ENCODE assay signal across 16 cellular contexts in the genomic region with DNA sequence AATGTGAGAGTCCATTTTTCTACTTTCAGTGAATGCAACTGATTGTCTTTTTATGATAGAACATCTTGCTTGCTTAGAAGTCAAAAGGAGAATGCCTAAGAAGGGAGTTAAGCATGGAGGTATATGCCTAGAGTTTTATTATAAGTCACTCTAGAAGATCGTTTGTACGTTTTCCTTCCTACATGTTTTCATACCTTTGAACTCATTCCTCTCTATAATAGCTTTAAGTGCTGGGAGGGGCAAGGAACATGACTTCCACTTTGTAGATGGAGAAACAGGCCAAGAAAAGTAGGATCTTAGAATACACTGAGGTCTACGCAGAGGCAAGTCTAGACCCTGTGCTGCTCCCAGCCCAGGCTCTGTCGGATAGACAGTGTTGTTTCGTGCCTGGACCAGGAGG.
DNase-seq lines count a peak whose midpoint lies in the region; ATAC-seq and TF ChIP-seq lines count a peak whose summit lies in the region.
"Had no signal": no experiment of that assay in that cellular context is flagged by ENCODE, and none has a peak within 500 bp of the region (broad histone marks: within the 10 kb centered on the region; RNA-seq: fewer than 3 reads in every experiment).

No MANE protein-coding gene starts in this region.

- H3K9ac ChIP-seq in smooth muscle cell (ENCODE audit: low read depth) = no peak overlapping the region

- CTCF ChIA-PET in CD8-positive, alpha-beta T cell (lab: Charles Lee) = interaction anchor here (1.2 to 2.8 kb wide), 3 partner anchors 9 to 16 kb away, joined by 3 to 20 read pairs (median 11); no protein-coding TSS in a partner anchor
- CTCF ChIA-PET in activated CD8-positive, alpha-beta T cell treated with anti-CD3 and anti-CD28 coated beads, Interleukin-2, amount 10 ng/mL, durations not matched to agents 7 days and 5 days (lab: Charles Lee) = interaction anchor here (1.2 to 9.5 kb wide), 4 partner anchors 7 to 106 kb away, joined by 3 to 89 read pairs (median 8); no protein-coding TSS in a partner anchor

- H4K20me1 ChIP-seq in smooth muscle cell (ENCODE audit: low read depth) = no peaks in the 10 kb centered on the region

- H3F3A ChIP-seq in smooth muscle cell (ENCODE audit: low read depth) = no peaks in the 10 kb centered on the region

- H3K27me3 ChIP-seq in CD8-positive, alpha-beta T cell (ENCODE audit: insufficient read depth, low read length) = no peaks in the 10 kb centered on the region
- H3K27me3 ChIP-seq in layer of hippocampus (ENCODE audit: control insufficient read depth, insufficient read depth, low read length) = no peaks in the 10 kb centered on the region
- peaks cover 48% of the 10 kb centered on the region for H3K27me3 ChIP-seq in smooth muscle cell (ENCODE audit: low read depth)

- no peak overlapping the region for H3K27ac ChIP-seq in CD8-positive, alpha-beta T cell (ENCODE audit: low read depth, low read length)
- H3K27ac ChIP-seq in layer of hippocampus (ENCODE audit: low read depth, low read length) (peak overlapping the region; percentile 99), smooth muscle cell (ENCODE audit: low read depth) (no peak overlapping the region)
- H3K27ac ChIP-seq: epithelial cell of prostate had no signal

- H3K9me3 ChIP-seq in CD8-positive, alpha-beta T cell (ENCODE audit: low read length) = no peaks in the 10 kb centered on the region
- H3K9me3 ChIP-seq in smooth muscle cell (replicated peaks; ENCODE audit: low read depth) = no peaks in the 10 kb centered on the region

- no peaks in the 10 kb centered on the region for H3K36me3 Mint-ChIP-seq in CD8-positive, alpha-beta T cell
- H3K36me3 Mint-ChIP-seq in activated CD8-positive, alpha-beta T cell treated with anti-CD3 and anti-CD28 coated beads, Interleukin-2, amount 10 ng/mL, durations not matched to agents 7 days and 5 days (ENCODE audit: low read depth) = peaks cover 16% of the 10 kb centered on the region
- H3K36me3 Mint-ChIP-seq in stimulated activated effector memory CD8-positive, alpha-beta T cell treated with anti-CD3 and anti-CD28 coated beads, Interleukin-12 subunit alpha, Interleukin-12 subunit beta, amount 100 ng/mL, for 72 hours = peaks cover 36% of the 10 kb centered on the region
- H3K36me3 Mint-ChIP-seq in activated T-cell treated with anti-CD3 and anti-CD28 coated beads, Interleukin-2, amount 50 U/mL, for 72 hours (ENCODE audit: insufficient read depth in 2 of 2) = no peaks in the 10 kb centered on the region
- H3K36me3 Mint-ChIP-seq: mesothelial cell of epicardium had no signal

- WGBS in smooth muscle cell (ENCODE audit: low lambda C conversion rate) = 97% methylated on average over 5 of the region's 5 CpGs

- H3K36me3 ChIP-seq in CD8-positive, alpha-beta T cell (ENCODE audit: insufficient read depth, low read length) = no peaks in the 10 kb centered on the region
- H3K36me3 ChIP-seq in smooth muscle cell (ENCODE audit: low read depth) = no peaks in the 10 kb centered on the region

- peaks cover 82% of the 10 kb centered on the region for H3K4me1 Mint-ChIP-seq in CD8-positive, alpha-beta T cell (ENCODE audit: low read depth)
- peaks cover 80% of the 10 kb centered on the region for H3K4me1 Mint-ChIP-seq in activated CD8-positive, alpha-beta T cell treated with anti-CD3 and anti-CD28 coated beads, Interleukin-2, amount 10 ng/mL, durations not matched to agents 7 days and 5 days (ENCODE audit: low read depth)
- H3K4me1 Mint-ChIP-seq in stimulated activated effector memory CD8-positive, alpha-beta T cell treated with anti-CD3 and anti-CD28 coated beads, Interleukin-12 subunit alpha, Interleukin-12 subunit beta, amount 100 ng/mL, for 72 hours = peaks cover 86% of the 10 kb centered on the region
- peaks cover 52% of the 10 kb centered on the region for H3K4me1 Mint-ChIP-seq in activated T-cell treated with anti-CD3 and anti-CD28 coated beads, Interleukin-2, amount 50 U/mL, for 72 hours (ENCODE audit: low read depth)

- no peak overlapping the region for H3K4me3 ChIP-seq in CD8-positive, alpha-beta T cell (ENCODE audit: low read depth, low read length)
- H3K4me3 ChIP-seq in smooth muscle cell = no peak overlapping the region

- no peaks in the 10 kb centered on the region for H3K9me3 Mint-ChIP-seq in CD8-positive, alpha-beta T cell
- no peaks in the 10 kb centered on the region for H3K9me3 Mint-ChIP-seq in activated CD8-positive, alpha-beta T cell treated with anti-CD3 and anti-CD28 coated beads, Interleukin-2, amount 10 ng/mL, durations not matched to agents 7 days and 5 days (ENCODE audit: insufficient read depth)
- no peaks in the 10 kb centered on the region for H3K9me3 Mint-ChIP-seq in stimulated activated effector memory CD8-positive, alpha-beta T cell treated with anti-CD3 and anti-CD28 coated beads, Interleukin-12 subunit alpha, Interleukin-12 subunit beta, amount 100 ng/mL, for 72 hours
- no peaks in the 10 kb centered on the region for H3K9me3 Mint-ChIP-seq in activated T-cell treated with anti-CD3 and anti-CD28 coated beads, Interleukin-2, amount 50 U/mL, for 72 hours
- H3K9me3 Mint-ChIP-seq: central memory CD8-positive, alpha-beta T cell; HFFc6; mesothelial cell of epicardium; stimulated activated naive CD8-positive, alpha-beta T cell treated with anti-CD3 and anti-CD28 coated beads, Interleukin-15, amount 100 ng/mL, for 72 hours had no signal

- H3K4me2 ChIP-seq in smooth muscle cell = no peak overlapping the region

- peak overlapping the region; percentile 48 for H3K4me3 Mint-ChIP-seq in CD8-positive, alpha-beta T cell
- no peak overlapping the region for H3K4me3 Mint-ChIP-seq in activated CD8-positive, alpha-beta T cell treated with anti-CD3 and anti-CD28 coated beads, Interleukin-2, amount 10 ng/mL, durations not matched to agents 7 days and 5 days
- no peak overlapping the region for H3K4me3 Mint-ChIP-seq in stimulated activated effector memory CD8-positive, alpha-beta T cell treated with anti-CD3 and anti-CD28 coated beads, Interleukin-12 subunit alpha, Interleukin-12 subunit beta, amount 100 ng/mL, for 72 hours
- no peak overlapping the region for H3K4me3 Mint-ChIP-seq in activated T-cell treated with anti-CD3 and anti-CD28 coated beads, Interleukin-2, amount 50 U/mL, for 72 hours
- H3K4me3 Mint-ChIP-seq: HFFc6, mesothelial cell of epicardium had no signal

- no peak for ATAC-seq in CD8-positive, alpha-beta T cell
- ATAC-seq in activated CD8-positive, alpha-beta T cell treated with anti-CD3 and anti-CD28 coated beads, Interleukin-2, amount 10 ng/mL, durations not matched to agents 7 days and 5 days = no peak
- no peak for ATAC-seq in stimulated activated effector memory CD8-positive, alpha-beta T cell treated with anti-CD3 and anti-CD28 coated beads, Interleukin-12 subunit alpha, Interleukin-12 subunit beta, amount 100 ng/mL, for 72 hours
- ATAC-seq in activated T-cell treated with anti-CD3 and anti-CD28 coated beads, Interleukin-2, amount 50 U/mL, for 72 hours (replicated peaks in 1 of 2) = no peak
- ATAC-seq in HG02970 (IDR thresholded peaks at IDR 0.05; ENCODE audit: low FRiP score, unreplicated experiment) = no peak

- no peaks in the 10 kb centered on the region for H3K27me3 Mint-ChIP-seq in CD8-positive, alpha-beta T cell (ENCODE audit: low read depth)
- no peaks in the 10 kb centered on the region for H3K27me3 Mint-ChIP-seq in activated CD8-positive, alpha-beta T cell treated with anti-CD3 and anti-CD28 coated beads, Interleukin-2, amount 10 ng/mL, durations not matched to agents 7 days and 5 days (ENCODE audit: low read depth)
- H3K27me3 Mint-ChIP-seq in activated T-cell treated with anti-CD3 and anti-CD28 coated beads, Interleukin-2, amount 50 U/mL, for 72 hours (ENCODE audit: low read depth) = no peaks in the 10 kb centered on the region
- H3K27me3 Mint-ChIP-seq: central memory CD8-positive, alpha-beta T cell; stimulated activated naive CD8-positive, alpha-beta T cell treated with anti-CD3 and anti-CD28 coated beads, Interleukin-15, amount 100 ng/mL, for 72 hours had no signal

- TF ChIP-seq CTCF in CD8-positive, alpha-beta T cell (IDR thresholded peaks at IDR 0.05) = no peak
- TF ChIP-seq CTCF in smooth muscle cell (IDR thresholded peaks at IDR 0.05; ENCODE audit: borderline replicate concordance, insufficient read depth, poor library complexity, severe bottlenecking) = no peak

- peak overlapping the region; percentile 94 for H3K27ac Mint-ChIP-seq in CD8-positive, alpha-beta T cell
- peak overlapping the region; percentile 89 for H3K27ac Mint-ChIP-seq in activated CD8-positive, alpha-beta T cell treated with anti-CD3 and anti-CD28 coated beads, Interleukin-2, amount 10 ng/mL, durations not matched to agents 7 days and 5 days
- H3K27ac Mint-ChIP-seq in stimulated activated effector memory CD8-positive, alpha-beta T cell treated with anti-CD3 and anti-CD28 coated beads, Interleukin-12 subunit alpha, Interleukin-12 subunit beta, amount 100 ng/mL, for 72 hours = peak overlapping the region; percentile 79
- no peak overlapping the region for H3K27ac Mint-ChIP-seq in activated T-cell treated with anti-CD3 and anti-CD28 coated beads, Interleukin-2, amount 50 U/mL, for 72 hours
- H3K27ac Mint-ChIP-seq: HFFc6; mesothelial cell of epicardium; stimulated activated naive CD8-positive, alpha-beta T cell treated with anti-CD3 and anti-CD28 coated beads, Interleukin-15, amount 100 ng/mL, for 72 hours had no signal

- intact Hi-C loops in CD8-positive, alpha-beta T cell (cut with DNase I, micrococcal nuclease) = loop anchor here in 1 of 2 experiments (1.0 kb wide), 1 partner anchor 14 kb away; no protein-coding TSS in a partner anchor

- H3K4me1 ChIP-seq in CD8-positive, alpha-beta T cell (ENCODE audit: insufficient read depth, low read length) = peaks cover 71% of the 10 kb centered on the region
- peaks cover 12% of the 10 kb centered on the region for H3K4me1 ChIP-seq in smooth muscle cell (ENCODE audit: low read depth)

- no peak overlapping the region for H2AFZ ChIP-seq in smooth muscle cell (ENCODE audit: low read depth)

- no peaks in the 10 kb centered on the region for H3K79me2 ChIP-seq in smooth muscle cell (ENCODE audit: low read depth)

- DNase-seq in CD8-positive, alpha-beta T cell = no peak
- DNase-seq in activated CD8-positive, alpha-beta T cell treated with anti-CD3 and anti-CD28 coated beads, Interleukin-2, amount 10 ng/mL, durations not matched to agents 7 days and 5 days = no peak
- no peak for DNase-seq in stimulated activated effector memory CD8-positive, alpha-beta T cell treated with anti-CD3 and anti-CD28 coated beads, Interleukin-12 subunit alpha, Interleukin-12 subunit beta, amount 100 ng/mL, for 72 hours (ENCODE audit: low spot score in 2 of 2)
- DNase-seq in KBM-7 (no peak), smooth muscle cell (lab: John Stamatoyannopoulos, UW; ENCODE audit: unreplicated experiment) (no peak)
- no peak for DNase-seq in activated T-cell treated with anti-CD3 and anti-CD28 coated beads, Interleukin-2, amount 50 U/mL, for 72 hours
- DNase-seq: HFFc6; NCI-H1436; NCI-H526 treated with DMSO at 0.1 percent for 48 hours; SHP77 treated with DMSO at 0.1 percent for 48 hours; stimulated activated naive CD8-positive, alpha-beta T cell treated with anti-CD3 and anti-CD28 coated beads, Interleukin-15, amount 100 ng/mL, for 72 hours had no signal

- POLR2A ChIA-PET in CD8-positive, alpha-beta T cell (lab: Charles Lee) = interaction anchor here (0.7 to 11.0 kb wide), 3 partner anchors 9 to 147 kb away, joined by 3 to 103 read pairs (median 41); no protein-coding TSS in a partner anchor
- POLR2A ChIA-PET in activated CD8-positive, alpha-beta T cell treated with anti-CD3 and anti-CD28 coated beads, Interleukin-2, amount 10 ng/mL, durations not matched to agents 7 days and 5 days (lab: Charles Lee) = interaction anchor here (2.5 kb wide), 1 partner anchor 10 kb away, joined by 18 read pairs; no protein-coding TSS in a partner anchor

- in situ Hi-C loops in KBM-7 (cut with MboI; ENCODE audit: low pct_unique_long_range_greater_than_20kb, low sequenced_read_pairs) = no loop called here
